ENCODE assay signal across 8 cellular contexts in the genomic region with DNA sequence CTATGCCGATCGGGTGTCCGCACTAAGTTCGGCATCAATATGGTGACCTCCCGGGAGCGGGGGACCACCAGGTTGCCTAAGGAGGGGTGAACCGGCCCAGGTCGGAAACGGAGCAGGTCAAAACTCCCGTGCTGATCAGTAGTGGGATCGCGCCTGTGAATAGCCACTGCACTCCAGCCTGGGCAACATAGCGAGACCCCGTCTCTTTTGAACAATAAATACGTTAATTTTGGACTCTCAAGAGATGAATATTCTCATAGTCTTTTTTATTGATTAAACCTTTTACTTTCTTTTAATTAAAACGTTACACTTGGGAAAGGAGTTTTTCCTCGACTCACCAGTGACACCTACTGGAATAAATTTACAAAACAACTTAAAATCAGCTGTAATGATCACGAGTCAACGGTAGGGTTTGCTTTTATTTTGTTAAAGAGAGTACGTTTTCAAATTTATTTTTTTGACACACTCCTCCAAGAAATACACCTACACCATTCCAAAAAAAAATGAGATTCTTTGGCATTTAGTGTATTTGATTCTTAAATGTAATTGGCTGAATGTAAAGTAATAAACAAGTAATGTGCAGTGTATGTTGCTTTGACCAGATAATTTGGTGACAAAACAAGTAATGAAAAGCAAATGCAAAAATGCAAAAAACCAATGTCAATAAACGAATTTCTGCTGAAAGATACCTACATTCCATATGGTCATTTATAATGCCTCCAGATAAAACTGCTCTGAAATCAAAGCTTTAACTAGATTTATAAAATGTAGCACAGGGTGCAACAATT. TPM values are rescaled to one million over a fixed set of nuclear protein-coding genes. Genes with fewer than 3 reads are reported as not detected.
DNase-seq lines count a peak whose midpoint lies in the region; ATAC-seq and FAIRE-seq lines count a peak whose summit lies in the region.

No MANE protein-coding gene starts in this region.

- POLR2A ChIA-PET in CD4-positive, alpha-beta memory T cell (lab: Charles Lee; ENCODE audit: partially characterized antibody) = interaction anchor here (0.5 to 6.2 kb wide), 27 partner anchors 10 to 1235 kb away, joined by 3 to 197 read pairs (median 4); partner anchors contain the start of genes ARF6, DNAAF2, KLHDC2 and LRR1

- peak; percentile 15 for ATAC-seq in GM19372 (IDR thresholded peaks at IDR 0.05; ENCODE audit: low read depth, unreplicated experiment)
- ATAC-seq in HG03439 (IDR thresholded peaks at IDR 0.05; ENCODE audit: unreplicated experiment) = peak; percentile 53
- peak; percentile 66 for ATAC-seq in stimulated activated naive CD8-positive, alpha-beta T cell treated with anti-CD3 and anti-CD28 coated beads, Interleukin-15, amount 100 ng/mL, for 72 hours

- peak overlapping the region; percentile 93 to 98 for H3K4me3 ChIP-seq in CD4-positive, alpha-beta memory T cell (ENCODE audit: low read length in 2 of 2)

- CTCF ChIA-PET in CD4-positive, alpha-beta memory T cell (lab: Charles Lee; ENCODE audit: partially characterized antibody) = interaction anchor here (0.7 to 4.7 kb wide), 16 partner anchors 8 to 725 kb away, joined by 3 to 49 read pairs (median 4); partner anchors contain the start of genes DMAC2L, DNAAF2, KLHDC1 and KLHDC2

- H3K4me1 ChIP-seq in CD4-positive, alpha-beta memory T cell (ENCODE audit: insufficient read depth, low read length) = peaks cover 30% of the 10 kb centered on the region

- H3K36me3 ChIP-seq in CD4-positive, alpha-beta memory T cell (ENCODE audit: insufficient read depth, low read length) = peaks cover 23% of the 10 kb centered on the region

- H3K27me3 Mint-ChIP-seq in CD4-positive, alpha-beta memory T cell = peaks cover 0 to 4% of the 10 kb centered on the region in 2 donors
- H3K27me3 Mint-ChIP-seq in stimulated activated naive CD8-positive, alpha-beta T cell treated with anti-CD3 and anti-CD28 coated beads, Interleukin-15, amount 100 ng/mL, for 72 hours = no peaks in the 10 kb centered on the region

- H3K4me3 Mint-ChIP-seq in CD4-positive, alpha-beta memory T cell = peak overlapping the region; percentile 87 to 98 (median 95)
- H3K4me3 Mint-ChIP-seq in stimulated activated naive CD8-positive, alpha-beta T cell treated with anti-CD3 and anti-CD28 coated beads, Interleukin-15, amount 100 ng/mL, for 72 hours = peak overlapping the region; percentile 93 to 96

- no peaks in the 10 kb centered on the region for H3K9me3 ChIP-seq in CD4-positive, alpha-beta memory T cell (ENCODE audit: control insufficient read depth in 1 of 2, low read length in 2 of 2)

- peak; percentile 66 to 83 (median 82) for DNase-seq in CD4-positive, alpha-beta memory T cell
- DNase-seq in NCI-H446 treated with DMSO at 0.1 percent for 48 hours (lab: John Stamatoyannopoulos, UW) (peak; percentile 77), midbrain (lab: John Stamatoyannopoulos, UW) (peak; percentile 61)
- peak; percentile 58 to 65 for DNase-seq in activated CD4-positive, alpha-beta T cell treated with anti-CD3 and anti-CD28 coated beads, Interleukin-2, amount 50 U/mL, for 48 hours
- peak in 1 of 2 donors; percentile 77 for DNase-seq in stimulated activated naive CD8-positive, alpha-beta T cell treated with anti-CD3 and anti-CD28 coated beads, Interleukin-15, amount 100 ng/mL, for 72 hours

- peaks cover 24 to 48% of the 10 kb centered on the region in 2 donors for H3K36me3 Mint-ChIP-seq in CD4-positive, alpha-beta memory T cell

- H3K9me3 Mint-ChIP-seq in CD4-positive, alpha-beta memory T cell = peaks cover 0 to 12% (median 0%) of the 10 kb centered on the region in 8 donors
- no peaks in the 10 kb centered on the region for H3K9me3 Mint-ChIP-seq in stimulated activated naive CD8-positive, alpha-beta T cell treated with anti-CD3 and anti-CD28 coated beads, Interleukin-15, amount 100 ng/mL, for 72 hours

- peak overlapping the region; percentile 95 for H3K27ac ChIP-seq in CD4-positive, alpha-beta memory T cell (ENCODE audit: low read depth, low read length)

- FAIRE-seq in endometrium (lab: Jason Lieb, UNC) = peak; percentile 93

- peak overlapping the region; percentile 88 to 100 (median 99) for H3K27ac Mint-ChIP-seq in CD4-positive, alpha-beta memory T cell
- peak overlapping the region; percentile 98 to 100 for H3K27ac Mint-ChIP-seq in stimulated activated naive CD8-positive, alpha-beta T cell treated with anti-CD3 and anti-CD28 coated beads, Interleukin-15, amount 100 ng/mL, for 72 hours

- intact Hi-C loops in CD4-positive, alpha-beta memory T cell (cut with micrococcal nuclease) = loop anchor here (1.0 to 5.0 kb wide), 9 partner anchors 11 to 726 kb away; partner anchors contain the start of genes DMAC2L, L2HGDH, LRR1 and MGAT2

- H3K4me1 Mint-ChIP-seq in CD4-positive, alpha-beta memory T cell = peaks cover 22 to 53% (median 35%) of the 10 kb centered on the region in 4 donors
- H3K4me1 Mint-ChIP-seq in stimulated activated naive CD8-positive, alpha-beta T cell treated with anti-CD3 and anti-CD28 coated beads, Interleukin-15, amount 100 ng/mL, for 72 hours = peaks cover 28% of the 10 kb centered on the region

- H3K27me3 ChIP-seq in CD4-positive, alpha-beta memory T cell (ENCODE audit: insufficient read depth, low read length) = no peaks in the 10 kb centered on the region

RNA-seq across cellular contexts. Expression of gene RPS29, which starts 0.7 kb away (rescaled TPM):
- 1,000 to 10,000 TPM; 3,602 to 3,749 TPM for total RNA-seq in CD4-positive, alpha-beta memory T cell
- over 10,000 TPM in 1 of 2 donors, 1,000 to 10,000 TPM in 1; 8,635 to 10,008 TPM for polyA plus RNA-seq in CD4-positive, alpha-beta memory T cell

RNA-seq across cellular contexts. Expression of gene LRR1, which starts 11.9 kb away (rescaled TPM):
- total RNA-seq in CD4-positive, alpha-beta memory T cell = 10 to 100 TPM; 13.6 to 16.1 TPM
- polyA plus RNA-seq in CD4-positive, alpha-beta memory T cell = 10 to 100 TPM in 1 of 2 donors, 1 to 10 TPM in 1; 9.7 to 11.1 TPM

RNA-seq across cellular contexts. Expression of gene RPL36AL, which starts 33.6 kb away (rescaled TPM):
- 100 to 1,000 TPM; 416 to 441 TPM for total RNA-seq in CD4-positive, alpha-beta memory T cell
- 100 to 1,000 TPM; 669 to 761 TPM for polyA plus RNA-seq in CD4-positive, alpha-beta memory T cell

RNA-seq across cellular contexts. Expression of gene MGAT2, which starts 33.7 kb away (rescaled TPM):
- 10 to 100 TPM; 58.5 to 58.7 TPM for total RNA-seq in CD4-positive, alpha-beta memory T cell
- polyA plus RNA-seq in CD4-positive, alpha-beta memory T cell = 10 to 100 TPM; 35.7 to 42.3 TPM

RNA-seq across cellular contexts. Expression of gene DNAAF2, which starts 48.2 kb away (rescaled TPM):
- 1 to 10 TPM; 8.7 to 9.8 TPM for total RNA-seq in CD4-positive, alpha-beta memory T cell
- 10 to 100 TPM; 17.9 to 18.1 TPM for polyA plus RNA-seq in CD4-positive, alpha-beta memory T cell

Comparison
In these comparisons a context has a peak if more than half of its experiments do, and no peak if none do; other contexts are left out.
1. ATAC-seq: peak in every context shown above with its lines; median percentile 66 in stimulated activated naive CD8-positive, alpha-beta T cell treated with anti-CD3 and anti-CD28 coated beads, Interleukin-15, amount 100 ng/mL, for 72 hours; 53 in HG03439; 15 in GM19372.